30 cellular contexts compared by ENCODE assay signal in the genomic region with DNA sequence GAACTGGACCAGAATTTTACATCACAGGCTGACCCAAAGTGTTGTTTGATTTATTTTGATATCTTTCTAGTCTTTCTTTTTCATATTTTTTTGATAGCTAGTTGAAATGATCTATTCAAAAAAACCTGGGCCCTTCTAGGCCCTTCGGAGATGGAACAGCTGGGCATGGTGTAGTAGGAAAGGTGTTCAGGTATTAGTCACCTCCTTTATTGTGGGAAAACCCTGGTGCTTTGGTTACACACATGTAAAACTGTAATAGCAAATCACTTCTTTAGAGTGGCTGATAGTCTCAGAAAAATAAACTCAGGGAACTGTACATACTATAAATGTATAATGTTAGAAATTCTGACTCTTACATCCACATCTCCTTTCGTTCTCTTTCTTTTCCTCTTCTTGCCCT.
"Had no signal": no experiment of that assay in that cellular context is flagged by ENCODE, and none has a peak within 500 bp of the region (broad histone marks: within the 10 kb centered on the region; RNA-seq: fewer than 3 reads in every experiment).

No MANE protein-coding gene starts in this region.

- H3K36me3 ChIP-seq: cardiac muscle cell, colonic mucosa, esophagus squamous epithelium, WERI-Rb-1 had no signal

- DNase-seq: activated B cell treated with CpG ODN at 0.5 μM for 24 hours; activated CD4-positive, alpha-beta T cell treated with anti-CD3 and anti-CD28 coated beads for 48 hours; activated CD4-positive, alpha-beta T cell treated with anti-CD3 and anti-CD28 coated beads, Interleukin-2, amount 50 U/mL, for 1 hour; activated CD4-positive, alpha-beta T cell treated with anti-CD3 and anti-CD28 coated beads, Interleukin-2, amount 50 U/mL, for 48 hours; activated CD8-positive, alpha-beta memory T cell treated with anti-CD3 and anti-CD28 coated beads for 24 hours; activated CD8-positive, alpha-beta T cell treated with anti-CD3 and anti-CD28 coated beads for 36 hours; activated effector memory CD4-positive, alpha-beta T cell treated with Interleukin-2 at 50 U/mL for 16 hours; activated gamma-delta T cell treated with Interleukin-2 at 50 U/mL for 16 hours; activated naive CD4-positive, alpha-beta T cell treated with anti-CD3 and anti-CD28 coated beads, Interleukin-2, amount 50 U/mL, for 16 hours; activated naive CD4-positive, alpha-beta T cell treated with Interleukin-2 at 50 U/mL for 16 hours; activated T-cell treated with anti-CD3 and anti-CD28 coated beads, Interleukin-2, amount 50 U/mL, for 4 hours; amniotic stem cell; aorta; body of pancreas; central memory CD4-positive, alpha-beta T cell; cerebellar nuclear complex; colonic mucosa; effector CD8-positive, alpha-beta T cell; endodermal cell; esophagus squamous epithelium; head of caudate nucleus; T-helper 1 cell; T-helper 17 cell; T1000; WERI-Rb-1 had no signal

- H3K4me1 ChIP-seq: body of pancreas, colonic mucosa, esophagus squamous epithelium had no signal

- H3K27ac ChIP-seq: body of pancreas, cardiac muscle cell, colonic mucosa, epithelial cell of prostate, esophagus squamous epithelium, WERI-Rb-1 had no signal

- H3K9me3 ChIP-seq: body of pancreas, colonic mucosa, esophagus squamous epithelium had no signal

- H3K27me3 ChIP-seq: body of pancreas, cardiac muscle cell, colonic mucosa, esophagus squamous epithelium had no signal

- FAIRE-seq: frontal cortex had no signal

- ATAC-seq: activated CD4-positive, CD25-positive, alpha-beta regulatory T cell treated with anti-CD3 and anti-CD28 coated beads, Interleukin-2, amount 50 U/mL, for 24 hours; activated CD8-positive, alpha-beta T cell treated with anti-CD3 and anti-CD28 coated beads for 36 hours; activated T-cell treated with anti-CD3 and anti-CD28 coated beads, Interleukin-2, amount 50 U/mL, for 4 hours; activated T-helper 17 cell treated with anti-CD3 and anti-CD28 coated beads, Interleukin-2, amount 50 U/mL, for 72 hours; body of pancreas; T-helper 17 cell had no signal

- H3K4me3 ChIP-seq: body of pancreas, cardiac muscle cell, colonic mucosa, esophagus squamous epithelium had no signal
